In genomic region chr10:22681783-22682183, GRCh38 we compare ENCODE assay signal across 8 cellular contexts. TPM values are rescaled to one million over a fixed set of nuclear protein-coding genes. Genes with fewer than 3 reads are reported as not detected.
DNase-seq lines count a peak whose midpoint lies in the region; ATAC-seq lines count a peak whose summit lies in the region.

No MANE protein-coding gene starts in this region.

- H3K9me3 Mint-ChIP-seq in T-cell, result no peaks in the 10 kb centered on the region
- H3K9me3 Mint-ChIP-seq in central memory CD8-positive, alpha-beta T cell, result no peaks in the 10 kb centered on the region

- POLR2A ChIA-PET in T-cell (lab: Charles Lee), result interaction anchor here in 1 of 2 donors (0.5 to 1.5 kb wide), 5 partner anchors 15 to 701 kb away, joined by 3 to 4 read pairs (median 3); no protein-coding TSS in a partner anchor

- DNase-seq in NCI-H2196 treated with DMSO at 0.1 percent for 48 hours (lab: John Stamatoyannopoulos, UW; ENCODE audit: unreplicated experiment), result peak; percentile 1
- DNase-seq in NCI-H2196 (lab: John Stamatoyannopoulos, UW; ENCODE audit: unreplicated experiment), result no peak
- DNase-seq in T-cell, result peak in 24 of 34 experiments; percentile 7 to 54 (median 32)
- DNase-seq in central memory CD8-positive, alpha-beta T cell (ENCODE audit: low spot score in 2 of 2), result peak in 1 of 2 donors; percentile 39
- peak; percentile 87 for DNase-seq in renal cortical epithelial cell (ENCODE audit: low read depth)
- no peak for DNase-seq in NCI-H1694 (lab: John Stamatoyannopoulos, UW)
- DNase-seq in putamen (ENCODE audit: low spot score), result no peak
- no peak for DNase-seq in GDM1 (lab: John Stamatoyannopoulos, UW)

- peak; percentile 61 to 79 (median 72) for ATAC-seq in T-cell (replicated peaks in 1 of 4)
- peak; percentile 68 for ATAC-seq in central memory CD8-positive, alpha-beta T cell (replicated peaks; ENCODE audit: extremely low read depth, poor library complexity, severe bottlenecking)

- H3K27me3 Mint-ChIP-seq in T-cell, result no peaks in the 10 kb centered on the region
- no peaks in the 10 kb centered on the region for H3K27me3 Mint-ChIP-seq in central memory CD8-positive, alpha-beta T cell

- H3K27ac Mint-ChIP-seq in T-cell, result peak overlapping the region; percentile 92 to 97
- H3K27ac Mint-ChIP-seq in central memory CD8-positive, alpha-beta T cell (ENCODE audit: low read depth), result peak overlapping the region; percentile 94

- H3K4me1 Mint-ChIP-seq in T-cell, result peaks cover 89 to 92% (median 90%) of the 10 kb centered on the region in 3 donors
- peaks cover 88% of the 10 kb centered on the region for H3K4me1 Mint-ChIP-seq in central memory CD8-positive, alpha-beta T cell

- H3K4me3 Mint-ChIP-seq in T-cell, result peak overlapping the region; percentile 49 to 75 (median 65)
- H3K4me3 Mint-ChIP-seq in central memory CD8-positive, alpha-beta T cell, result peak overlapping the region; percentile 75

- H3K36me3 Mint-ChIP-seq in T-cell, result peaks cover 3% of the 10 kb centered on the region
- H3K36me3 Mint-ChIP-seq in central memory CD8-positive, alpha-beta T cell (ENCODE audit: insufficient read depth), result peaks cover 26% of the 10 kb centered on the region

- CTCF ChIA-PET in T-cell (lab: Charles Lee), result interaction anchor here in 1 of 2 donors (0.7 to 3.4 kb wide), 6 partner anchors 10 to 307 kb away, joined by 3 to 22 read pairs (median 5); no protein-coding TSS in a partner anchor

RNA-seq across cellular contexts. Expression of gene PIP4K2A, which starts 32.6 kb away (rescaled TPM):
- 100 to 1,000 TPM; 129 to 238 (median 160) TPM for total RNA-seq in T-cell
- total RNA-seq in renal cortical epithelial cell, result 24.1 and 42.5 TPM in 2 replicates

Comparison
In these comparisons a context has a peak if more than half of its experiments do, and no peak if none do; other contexts are left out.
1. DNase-seq: peak in NCI-H2196 treated with DMSO at 0.1 percent for 48 hours (single experiment), T-cell (24 of 34) and renal cortical epithelial cell (single experiment); none in NCI-H2196 (single experiment), NCI-H1694 (single experiment), putamen (single experiment) and GDM1 (single experiment).